8 cellular contexts compared by ENCODE assay signal in genomic region chr1:89842547-89843278, GRCh38. TPM values are rescaled to one million over a fixed set of nuclear protein-coding genes. Genes with fewer than 3 reads are reported as not detected.
A peak's percentile ranks its signal among the peaks of the same experiment; 100 is the strongest.
DNase-seq lines count a peak whose midpoint lies in the region; ATAC-seq, FAIRE-seq and TF ChIP-seq lines count a peak whose summit lies in the region.

No MANE protein-coding gene starts in this region.

- peaks cover 45 to 56% (median 47%) of the 10 kb centered on the region in 3 donors for H3K4me1 Mint-ChIP-seq in T-cell

- no peaks in the 10 kb centered on the region for H3K9me3 Mint-ChIP-seq in T-cell

- no peaks in the 10 kb centered on the region for H3K36me3 Mint-ChIP-seq in T-cell

- no peaks in the 10 kb centered on the region for H3K27me3 Mint-ChIP-seq in T-cell

- H3K4me3 ChIP-seq in BJ (ENCODE audit: low read depth, low read length) (peak overlapping the region; percentile 64), foreskin fibroblast (ENCODE audit: low read depth in 1 of 2, low read length in 2 of 2) (peak overlapping the region; percentile 66 to 82)

- H3K36me3 ChIP-seq in BJ (ENCODE audit: control insufficient read depth, insufficient read depth, low read length) = no peaks in the 10 kb centered on the region

- H3K27ac Mint-ChIP-seq in T-cell = peak overlapping the region; percentile 91 to 93

- peak; percentile 60 for ATAC-seq in GM18909 (IDR thresholded peaks at IDR 0.05; ENCODE audit: poor library complexity, unreplicated experiment)
- peak; percentile 43 for ATAC-seq in HG03103 (IDR thresholded peaks at IDR 0.05; ENCODE audit: low read depth, unreplicated experiment)
- ATAC-seq in T-cell (replicated peaks in 1 of 4) = peak in 3 of 4 experiments; percentile 25 to 59 (median 29)

- no peak for DNase-seq in BJ (ENCODE audit: low read depth)
- DNase-seq in T-cell = peak in 1 of 34 experiments; percentile 18
- peak; percentile 24 to 58 for DNase-seq in foreskin fibroblast
- DNase-seq in pons (ENCODE audit: low spot score) = peak; percentile 66
- DNase-seq in D721Med (ENCODE audit: insufficient read length, low spot score) = no peak
- DNase-seq in NCI-H1417 treated with DMSO at 0.1 percent for 48 hours (lab: John Stamatoyannopoulos, UW) = no peak

- H3K27me3 ChIP-seq in BJ (ENCODE audit: control insufficient read depth, insufficient read depth, low read length) = no peaks in the 10 kb centered on the region

- POLR2A ChIA-PET in BJ (lab: Charles Lee) = no interaction called here
- POLR2A ChIA-PET in T-cell (lab: Charles Lee) = interaction anchor here (0.6 to 1.7 kb wide), 13 partner anchors 9 to 232 kb away, joined by 3 to 11 read pairs (median 4); no protein-coding TSS in a partner anchor

- no peak for FAIRE-seq in D721Med (lab: Jason Lieb, UNC)

- CTCF ChIA-PET in BJ (lab: Yijun Ruan, JAX) (interaction anchor here (0.6 to 2.8 kb wide), 28 partner anchors 9 to 148 kb away, joined by 3 to 21 read pairs (median 5); no protein-coding TSS in a partner anchor), T-cell (lab: Charles Lee) (interaction anchor here (0.5 to 2.3 kb wide), 23 partner anchors 9 to 1159 kb away, joined by 3 to 8 read pairs (median 5); partner anchors contain the start of gene PKN2 (in 1 of the 2))

- no peak for TF ChIP-seq CTCF in BJ (IDR thresholded peaks at IDR 0.05; ENCODE audit: insufficient read depth, low read depth, low read length)
- no peak for TF ChIP-seq CTCF in foreskin fibroblast (IDR thresholded peaks at IDR 0.05; ENCODE audit: low read depth, low read length)
- no peak for TF ChIP-seq CTCF in D721Med (IDR thresholded peaks at IDR 0.05; ENCODE audit: insufficient read depth, missing control alignments)

- H3K4me3 Mint-ChIP-seq in T-cell = peak overlapping the region; percentile 92 to 94 (median 93)

RNA-seq across cellular contexts. Expression of gene LRRC8D, which starts 21.9 kb away (rescaled TPM):
- polyA plus RNA-seq in BJ (2011; rRNA removed) = 51.9 and 54.4 TPM in 2 replicates
- polyA minus RNA-seq in BJ (2011; rRNA and poly(A)+ RNA removed) = 31.9 and 48.1 TPM in 2 replicates
- 10 to 100 TPM; 23.8 to 43.4 (median 33.0) TPM for total RNA-seq in T-cell

Comparison
In these comparisons a context has a peak if more than half of its experiments do, and no peak if none do; other contexts are left out.
1. DNase-seq: peak in foreskin fibroblast (2 of 2) and pons (single experiment); none in BJ (single experiment), D721Med (single experiment) and NCI-H1417 treated with DMSO at 0.1 percent for 48 hours (single experiment).
2. Peak in every context shown above with its lines, with median percentiles within 50 percentile points of each other: ATAC-seq.